ENCODE assay signal across 8 cellular contexts in the genomic region with DNA sequence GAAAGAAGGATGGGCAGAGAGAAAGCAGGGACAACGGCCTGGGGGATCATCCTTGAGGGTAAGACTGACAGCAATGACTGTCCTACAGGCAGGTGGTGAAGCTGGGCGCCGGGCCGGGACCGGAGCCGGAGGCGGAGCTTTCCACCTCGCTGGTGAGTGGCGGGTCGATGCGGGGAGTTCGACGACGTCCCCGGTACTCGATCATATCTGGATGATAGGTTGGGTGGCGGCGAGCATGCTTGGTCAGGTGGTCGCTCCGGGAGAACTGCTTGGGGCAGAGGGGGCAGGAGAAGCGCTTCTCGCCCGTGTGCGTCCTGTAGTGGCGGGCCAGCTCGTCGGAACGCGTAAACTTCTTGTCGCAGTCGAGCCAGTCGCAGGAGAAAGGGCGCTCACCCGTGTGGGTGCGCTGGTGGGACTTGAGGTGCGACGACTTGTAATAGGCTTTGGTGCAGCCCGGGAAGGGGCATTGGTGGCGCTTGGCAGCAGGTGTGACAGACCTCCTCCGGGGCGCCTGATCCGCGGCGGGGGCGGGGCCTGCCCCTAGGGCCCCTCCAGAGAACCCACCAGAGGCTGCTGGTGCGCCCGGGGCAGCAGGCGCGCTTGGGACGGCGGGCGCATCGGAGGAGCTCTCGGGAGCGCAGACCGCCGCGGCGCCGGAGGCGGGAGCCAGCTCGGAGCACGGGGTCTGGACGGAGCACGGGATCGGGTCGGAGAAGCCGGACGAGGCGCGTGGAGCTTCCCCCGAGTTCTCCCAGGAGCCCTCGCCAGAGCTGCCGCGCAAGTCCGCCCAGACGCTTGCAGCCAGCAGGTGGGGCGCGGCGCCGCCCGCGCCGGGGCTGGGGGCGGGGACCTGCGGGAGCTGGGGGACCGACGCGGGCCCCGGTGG. TPM values are rescaled to one million over a fixed set of nuclear protein-coding genes. Genes with fewer than 3 reads are reported as not detected.
DNase-seq lines count a peak whose midpoint lies in the region; ATAC-seq and TF ChIP-seq lines count a peak whose summit lies in the region.

No MANE protein-coding gene starts in this region.

- H3K9ac ChIP-seq in HUES6 (ENCODE audit: low read length), result no peak overlapping the region

- H3K4me2 ChIP-seq in osteoblast (ENCODE audit: insufficient read depth, low read length), result no peak overlapping the region

- no peak for TF ChIP-seq EP300 in esophagus muscularis mucosa (IDR thresholded peaks at IDR 0.05)

- intact Hi-C loops in esophagus muscularis mucosa (cut with DNase I), result no loop called here

- H3K36me3 ChIP-seq in HUES6 (ENCODE audit: control insufficient read depth, insufficient read depth, low read length) (no peaks in the 10 kb centered on the region), esophagus muscularis mucosa (peaks cover 0 to 8% (median 3%) of the 10 kb centered on the region in 4 donors), osteoblast (ENCODE audit: insufficient read depth, low read length) (no peaks in the 10 kb centered on the region)

- TF ChIP-seq CTCF in esophagus muscularis mucosa (IDR thresholded peaks at IDR 0.05), result no peak
- TF ChIP-seq CTCF in osteoblast (IDR thresholded peaks at IDR 0.05; ENCODE audit: extremely low read depth, low read depth, low read length), result no peak

- DNase-seq in D341Med (ENCODE audit: low spot score), result peak; percentile 83
- DNase-seq in esophagus muscularis mucosa (ENCODE audit: extremely low spot score), result no peak
- DNase-seq in osteoblast (ENCODE audit: insufficient read length, low spot score, missing footprints), result peak; percentile 65

- peaks cover 12% of the 10 kb centered on the region for H3K9me3 ChIP-seq in HUES6 (ENCODE audit: control insufficient read depth, insufficient read depth, low read depth, low read length)
- H3K9me3 ChIP-seq in esophagus muscularis mucosa, result peaks cover 15 to 53% (median 42%) of the 10 kb centered on the region in 4 donors
- H3K9me3 ChIP-seq in osteoblast (ENCODE audit: low read depth, low read length), result peaks cover 16% of the 10 kb centered on the region

- WGBS in esophagus muscularis mucosa, result 17% methylated on average over 52 of the region's 90 CpGs

- no peak for TF ChIP-seq POLR2A in esophagus muscularis mucosa (IDR thresholded peaks at IDR 0.05; ENCODE audit: low read depth)

- no peak overlapping the region for H2AFZ ChIP-seq in osteoblast (ENCODE audit: low read length)

- no peaks in the 10 kb centered on the region for H3K79me2 ChIP-seq in osteoblast (ENCODE audit: insufficient read depth, low read length)

- H3K27me3 ChIP-seq in HUES6 (ENCODE audit: control insufficient read depth, insufficient read depth, low read length), result peaks cover 99% of the 10 kb centered on the region
- H3K27me3 ChIP-seq in esophagus muscularis mucosa, result peaks cover 0 to 86% (median 52%) of the 10 kb centered on the region in 4 donors
- H3K27me3 ChIP-seq in osteoblast (ENCODE audit: insufficient read depth, low read length), result peaks cover 79% of the 10 kb centered on the region

- H3K4me3 ChIP-seq in HUES6 (ENCODE audit: low read depth, low read length) (peak overlapping the region; percentile 62), esophagus muscularis mucosa (peak overlapping the region; percentile 42 to 56 (median 43)), osteoblast (ENCODE audit: insufficient read depth, low read length) (peak overlapping the region; percentile 47)

- peak; percentile 34 to 43 for ATAC-seq in activated CD4-positive, CD25-positive, alpha-beta regulatory T cell treated with anti-CD3 and anti-CD28 coated beads, Interleukin-2, amount 50 U/mL, for 24 hours
- no peak for ATAC-seq in GM18498 (IDR thresholded peaks at IDR 0.05; ENCODE audit: unreplicated experiment)
- no peak for ATAC-seq in HG03460 (IDR thresholded peaks at IDR 0.05; ENCODE audit: unreplicated experiment)
- no peak for ATAC-seq in GM19452 (IDR thresholded peaks at IDR 0.05; ENCODE audit: unreplicated experiment)

- no peaks in the 10 kb centered on the region for H3K4me1 ChIP-seq in HUES6 (ENCODE audit: control insufficient read depth, insufficient read depth, low read length)
- no peaks in the 10 kb centered on the region for H3K4me1 ChIP-seq in esophagus muscularis mucosa
- H3K4me1 ChIP-seq in osteoblast (ENCODE audit: insufficient read depth, low read length), result no peaks in the 10 kb centered on the region

- no peaks in the 10 kb centered on the region for H4K20me1 ChIP-seq in osteoblast (ENCODE audit: insufficient read depth, low read length)

- H3K27ac ChIP-seq in HUES6 (ENCODE audit: low read depth, low read length), result no peak overlapping the region
- H3K27ac ChIP-seq in esophagus muscularis mucosa (replicated peaks in 1 of 4), result no peak overlapping the region
- H3K27ac ChIP-seq in osteoblast (ENCODE audit: low read depth, low read length), result no peak overlapping the region

RNA-seq across cellular contexts. Expression of gene KLF14, which starts 0.8 kb away (rescaled TPM):
- total RNA-seq in esophagus muscularis mucosa (under 1 TPM in 1 of 4 donors, not detected in 3; 0.26 TPM), osteoblast (not detected in 2 replicates)

RNA-seq across cellular contexts. Expression of gene TSGA13, which starts 46.9 kb away (rescaled TPM):
- total RNA-seq in esophagus muscularis mucosa (not detected), osteoblast (not detected in 2 replicates)

Comparison
In these comparisons a context has a peak if more than half of its experiments do, and no peak if none do; other contexts are left out.
1. ATAC-seq: peak in activated CD4-positive, CD25-positive, alpha-beta regulatory T cell treated with anti-CD3 and anti-CD28 coated beads, Interleukin-2, amount 50 U/mL, for 24 hours (2 of 2); none in GM18498 (single experiment), HG03460 (single experiment) and GM19452 (single experiment).
2. Peak in every context shown above with its lines, with median percentiles within 50 percentile points of each other: H3K4me3 ChIP-seq.